Comparison of ENCODE assay signal across 1 cellular context in genomic region chr7:150787321-150788281, GRCh38.
TF ChIP-seq lines count a peak whose summit lies in the region.

No MANE protein-coding gene starts in this region.

TF ChIP-seq in K562, 482 proteins besides CTCF, POLR2A, EP300 and RAD21 (continued from another document and continues in another):
- TF ChIP-seq, protein P1, sequence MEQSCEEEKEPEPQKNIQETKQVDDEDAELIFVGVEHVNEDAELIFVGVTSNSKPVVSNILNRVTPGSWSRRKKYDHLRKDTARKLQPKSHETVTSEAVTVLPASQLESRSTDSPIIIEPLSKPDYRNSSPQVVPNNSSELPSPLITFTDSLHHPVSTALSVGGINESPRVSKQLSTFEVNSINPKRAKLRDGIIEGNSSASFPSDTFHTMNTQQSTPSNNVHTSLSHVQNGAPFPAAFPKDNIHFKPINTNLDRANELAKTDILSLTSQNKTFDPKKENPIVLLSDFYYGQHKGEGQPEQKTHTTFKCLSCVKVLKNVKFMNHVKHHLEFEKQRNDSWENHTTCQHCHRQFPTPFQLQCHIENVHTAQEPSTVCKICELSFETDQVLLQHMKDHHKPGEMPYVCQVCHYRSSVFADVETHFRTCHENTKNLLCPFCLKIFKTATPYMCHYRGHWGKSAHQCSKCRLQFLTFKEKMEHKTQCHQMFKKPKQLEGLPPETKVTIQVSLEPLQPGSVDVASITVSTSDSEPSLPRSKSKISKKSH (CRISPR knock-in tag; IDR thresholded peaks at IDR 0.05) = no peak
- TF ChIP-seq GATA2 (CRISPR knock-in tag; IDR thresholded peaks at IDR 0.05) (peak; percentile 81), PHB (CRISPR knock-in tag; IDR thresholded peaks at IDR 0.05) (no peak; the same call in 1 of the 2 replicates), ZBTB7A (IDR thresholded peaks at IDR 0.05; ENCODE audit: borderline replicate concordance, control insufficient read depth, low read depth, low read length) (no peak), SNRNP70 (optimal IDR thresholded peaks at IDR 0.05; ENCODE audit: low read depth, low read length) (no peak), FOXO4 (CRISPR knock-in tag; IDR thresholded peaks at IDR 0.05) (no peak), TAF15 (IDR thresholded peaks at IDR 0.05; ENCODE audit: low read depth, low read length) (no peak), HEY1 (CRISPR knock-in tag; IDR thresholded peaks at IDR 0.05; ENCODE audit: borderline replicate concordance) (no peak), CBX2 (IDR thresholded peaks at IDR 0.05; ENCODE audit: insufficient read depth, low read length, poor library complexity, severe bottlenecking) (no peak), PML (IDR thresholded peaks at IDR 0.05; ENCODE audit: low read length) (peak; percentile 49; the same call in 1 of the 2 replicates), ZNF174 (CRISPR knock-in tag; IDR thresholded peaks at IDR 0.05) (no peak), U2AF2 (optimal IDR thresholded peaks at IDR 0.05; ENCODE audit: low read depth, low read length) (no peak), ZNF354B (CRISPR knock-in tag; IDR thresholded peaks at IDR 0.05) (no peak), CEBPG (CRISPR knock-in tag; IDR thresholded peaks at IDR 0.05) (no peak), CEBPG (tag; conservative IDR thresholded peaks at IDR 0.05 in 1 of 2, IDR thresholded peaks at IDR 0.05 in 1 of 2) (no peak), ID3 (CRISPR knock-in tag; IDR thresholded peaks at IDR 0.05) (no peak), ID3 (tag; IDR thresholded peaks at IDR 0.05) (no peak), HOXB6 (CRISPR knock-in tag; IDR thresholded peaks at IDR 0.05; ENCODE audit: borderline replicate concordance) (no peak), NFE2 (IDR thresholded peaks at IDR 0.05; ENCODE audit: low read depth) (no peak), CAMTA2 (CRISPR knock-in tag; conservative IDR thresholded peaks at IDR 0.05) (no peak), OTX1 (CRISPR knock-in tag; IDR thresholded peaks at IDR 0.05) (peak; percentile 88), U2AF1 (optimal IDR thresholded peaks at IDR 0.05; ENCODE audit: low read depth, low read length) (no peak), ILF3 (IDR thresholded peaks at IDR 0.05; ENCODE audit: borderline replicate concordance) (no peak), RFX7 (CRISPR knock-in tag; IDR thresholded peaks at IDR 0.05) (no peak), CHD1 (IDR thresholded peaks at IDR 0.05; ENCODE audit: low read length) (no peak), ZBTB49 (CRISPR knock-in tag; IDR thresholded peaks at IDR 0.05; ENCODE audit: borderline replicate concordance) (no peak), HDAC8 (tag; IDR thresholded peaks at IDR 0.05) (no peak), FOS (IDR thresholded peaks at IDR 0.05; ENCODE audit: extremely low read depth, insufficient read length) (no peak), NONO (IDR thresholded peaks at IDR 0.05; ENCODE audit: low read depth in 2 of 2, low read length in 1 of 2) (no peak; a peak in 1 of 4 replicates)
- TF ChIP-seq, protein P2, sequence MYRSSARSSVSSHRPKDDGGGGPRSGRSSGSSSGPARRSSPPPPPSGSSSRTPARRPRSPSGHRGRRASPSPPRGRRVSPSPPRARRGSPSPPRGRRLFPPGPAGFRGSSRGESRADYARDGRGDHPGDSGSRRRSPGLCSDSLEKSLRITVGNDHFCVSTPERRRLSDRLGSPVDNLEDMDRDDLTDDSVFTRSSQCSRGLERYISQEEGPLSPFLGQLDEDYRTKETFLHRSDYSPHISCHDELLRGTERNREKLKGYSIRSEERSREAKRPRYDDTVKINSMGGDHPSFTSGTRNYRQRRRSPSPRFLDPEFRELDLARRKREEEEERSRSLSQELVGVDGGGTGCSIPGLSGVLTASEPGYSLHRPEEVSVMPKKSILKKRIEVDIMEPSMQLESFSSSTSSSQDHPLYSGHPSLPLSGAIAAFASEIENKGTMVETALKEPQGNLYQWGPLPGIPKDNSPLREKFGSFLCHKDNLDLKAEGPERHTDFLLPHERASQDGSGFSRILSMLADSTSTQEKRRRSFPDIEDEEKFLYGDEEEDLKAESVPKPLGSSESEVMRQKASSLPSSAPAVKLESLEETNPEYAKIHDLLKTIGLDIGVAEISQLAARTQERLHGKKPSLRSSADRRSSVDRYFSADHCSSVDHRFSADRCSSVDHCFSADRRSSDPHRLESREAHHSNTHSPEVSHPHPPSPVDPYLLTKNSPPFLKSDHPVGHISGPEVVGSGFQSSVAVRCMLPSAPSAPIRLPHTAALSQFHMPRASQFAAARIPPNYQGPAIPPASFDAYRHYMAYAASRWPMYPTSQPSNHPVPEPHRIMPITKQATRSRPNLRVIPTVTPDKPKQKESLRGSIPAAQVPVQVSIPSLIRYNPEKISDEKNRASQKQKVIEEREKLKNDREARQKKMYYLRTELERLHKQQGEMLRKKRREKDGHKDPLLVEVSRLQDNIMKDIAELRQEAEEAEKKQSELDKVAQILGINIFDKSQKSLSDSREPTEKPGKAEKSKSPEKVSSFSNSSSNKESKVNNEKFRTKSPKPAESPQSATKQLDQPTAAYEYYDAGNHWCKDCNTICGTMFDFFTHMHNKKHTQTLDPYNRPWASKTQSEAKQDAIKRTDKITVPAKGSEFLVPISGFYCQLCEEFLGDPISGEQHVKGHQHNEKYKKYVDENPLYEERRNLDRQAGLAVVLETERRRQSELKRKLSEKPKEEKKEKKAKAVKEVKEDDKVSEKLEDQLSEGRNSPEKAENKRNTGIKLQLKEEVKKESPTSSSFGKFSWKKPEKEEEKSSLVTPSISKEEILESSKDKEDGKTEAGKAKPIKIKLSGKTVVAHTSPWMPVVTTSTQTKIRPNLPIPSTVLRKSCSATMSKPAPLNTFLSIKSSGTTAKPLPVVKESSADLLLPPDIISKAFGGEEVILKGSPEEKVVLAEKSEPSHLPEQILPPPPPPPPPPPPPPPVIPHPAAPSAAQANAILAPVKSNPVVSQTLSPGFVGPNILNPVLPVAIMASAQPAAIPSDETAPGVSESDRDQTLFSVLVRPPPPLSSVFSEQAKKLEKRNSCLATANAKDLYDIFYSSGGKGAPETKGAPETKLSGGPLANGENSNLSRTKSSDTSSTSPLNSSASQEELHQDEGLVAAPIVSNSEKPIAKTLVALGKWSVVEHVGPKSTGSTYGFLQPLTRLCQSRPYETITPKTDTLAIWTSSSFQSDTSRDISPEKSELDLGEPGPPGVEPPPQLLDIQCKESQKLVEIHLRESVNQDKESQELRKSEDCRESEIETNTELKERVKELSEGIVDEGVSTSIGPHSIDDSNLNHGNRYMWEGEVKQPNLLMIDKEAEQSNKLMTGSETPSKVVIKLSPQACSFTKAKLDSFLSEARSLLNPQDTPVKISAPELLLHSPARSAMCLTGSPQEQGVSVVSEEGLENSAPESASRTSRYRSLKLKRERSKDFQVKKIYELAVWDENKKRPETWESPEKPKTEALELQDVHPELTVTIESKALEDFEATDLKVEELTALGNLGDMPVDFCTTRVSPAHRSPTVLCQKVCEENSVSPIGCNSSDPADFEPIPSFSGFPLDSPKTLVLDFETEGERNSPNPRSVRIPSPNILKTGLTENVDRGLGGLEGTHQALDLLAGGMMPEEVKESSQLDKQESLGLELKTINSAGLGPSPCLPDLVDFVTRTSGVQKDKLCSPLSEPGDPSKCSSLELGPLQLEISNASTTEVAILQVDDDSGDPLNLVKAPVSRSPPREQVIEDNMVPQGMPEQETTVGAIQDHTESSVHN (IDR thresholded peaks at IDR 0.05; ENCODE audit: borderline replicate concordance in 1 of 2, low read depth in 1 of 2) = no peak; a peak in 1 of 4 replicates
- TF ChIP-seq, protein P3, sequence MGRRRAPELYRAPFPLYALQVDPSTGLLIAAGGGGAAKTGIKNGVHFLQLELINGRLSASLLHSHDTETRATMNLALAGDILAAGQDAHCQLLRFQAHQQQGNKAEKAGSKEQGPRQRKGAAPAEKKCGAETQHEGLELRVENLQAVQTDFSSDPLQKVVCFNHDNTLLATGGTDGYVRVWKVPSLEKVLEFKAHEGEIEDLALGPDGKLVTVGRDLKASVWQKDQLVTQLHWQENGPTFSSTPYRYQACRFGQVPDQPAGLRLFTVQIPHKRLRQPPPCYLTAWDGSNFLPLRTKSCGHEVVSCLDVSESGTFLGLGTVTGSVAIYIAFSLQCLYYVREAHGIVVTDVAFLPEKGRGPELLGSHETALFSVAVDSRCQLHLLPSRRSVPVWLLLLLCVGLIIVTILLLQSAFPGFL (CRISPR knock-in tag; IDR thresholded peaks at IDR 0.05) = 0 out of 2 replicates have a peak, but pooled peaks have one; percentile 56
- TF ChIP-seq, protein P4, sequence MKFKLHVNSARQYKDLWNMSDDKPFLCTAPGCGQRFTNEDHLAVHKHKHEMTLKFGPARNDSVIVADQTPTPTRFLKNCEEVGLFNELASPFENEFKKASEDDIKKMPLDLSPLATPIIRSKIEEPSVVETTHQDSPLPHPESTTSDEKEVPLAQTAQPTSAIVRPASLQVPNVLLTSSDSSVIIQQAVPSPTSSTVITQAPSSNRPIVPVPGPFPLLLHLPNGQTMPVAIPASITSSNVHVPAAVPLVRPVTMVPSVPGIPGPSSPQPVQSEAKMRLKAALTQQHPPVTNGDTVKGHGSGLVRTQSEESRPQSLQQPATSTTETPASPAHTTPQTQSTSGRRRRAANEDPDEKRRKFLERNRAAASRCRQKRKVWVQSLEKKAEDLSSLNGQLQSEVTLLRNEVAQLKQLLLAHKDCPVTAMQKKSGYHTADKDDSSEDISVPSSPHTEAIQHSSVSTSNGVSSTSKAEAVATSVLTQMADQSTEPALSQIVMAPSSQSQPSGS (CRISPR knock-in tag; IDR thresholded peaks at IDR 0.05) = no peak
- TF ChIP-seq, protein P5, sequence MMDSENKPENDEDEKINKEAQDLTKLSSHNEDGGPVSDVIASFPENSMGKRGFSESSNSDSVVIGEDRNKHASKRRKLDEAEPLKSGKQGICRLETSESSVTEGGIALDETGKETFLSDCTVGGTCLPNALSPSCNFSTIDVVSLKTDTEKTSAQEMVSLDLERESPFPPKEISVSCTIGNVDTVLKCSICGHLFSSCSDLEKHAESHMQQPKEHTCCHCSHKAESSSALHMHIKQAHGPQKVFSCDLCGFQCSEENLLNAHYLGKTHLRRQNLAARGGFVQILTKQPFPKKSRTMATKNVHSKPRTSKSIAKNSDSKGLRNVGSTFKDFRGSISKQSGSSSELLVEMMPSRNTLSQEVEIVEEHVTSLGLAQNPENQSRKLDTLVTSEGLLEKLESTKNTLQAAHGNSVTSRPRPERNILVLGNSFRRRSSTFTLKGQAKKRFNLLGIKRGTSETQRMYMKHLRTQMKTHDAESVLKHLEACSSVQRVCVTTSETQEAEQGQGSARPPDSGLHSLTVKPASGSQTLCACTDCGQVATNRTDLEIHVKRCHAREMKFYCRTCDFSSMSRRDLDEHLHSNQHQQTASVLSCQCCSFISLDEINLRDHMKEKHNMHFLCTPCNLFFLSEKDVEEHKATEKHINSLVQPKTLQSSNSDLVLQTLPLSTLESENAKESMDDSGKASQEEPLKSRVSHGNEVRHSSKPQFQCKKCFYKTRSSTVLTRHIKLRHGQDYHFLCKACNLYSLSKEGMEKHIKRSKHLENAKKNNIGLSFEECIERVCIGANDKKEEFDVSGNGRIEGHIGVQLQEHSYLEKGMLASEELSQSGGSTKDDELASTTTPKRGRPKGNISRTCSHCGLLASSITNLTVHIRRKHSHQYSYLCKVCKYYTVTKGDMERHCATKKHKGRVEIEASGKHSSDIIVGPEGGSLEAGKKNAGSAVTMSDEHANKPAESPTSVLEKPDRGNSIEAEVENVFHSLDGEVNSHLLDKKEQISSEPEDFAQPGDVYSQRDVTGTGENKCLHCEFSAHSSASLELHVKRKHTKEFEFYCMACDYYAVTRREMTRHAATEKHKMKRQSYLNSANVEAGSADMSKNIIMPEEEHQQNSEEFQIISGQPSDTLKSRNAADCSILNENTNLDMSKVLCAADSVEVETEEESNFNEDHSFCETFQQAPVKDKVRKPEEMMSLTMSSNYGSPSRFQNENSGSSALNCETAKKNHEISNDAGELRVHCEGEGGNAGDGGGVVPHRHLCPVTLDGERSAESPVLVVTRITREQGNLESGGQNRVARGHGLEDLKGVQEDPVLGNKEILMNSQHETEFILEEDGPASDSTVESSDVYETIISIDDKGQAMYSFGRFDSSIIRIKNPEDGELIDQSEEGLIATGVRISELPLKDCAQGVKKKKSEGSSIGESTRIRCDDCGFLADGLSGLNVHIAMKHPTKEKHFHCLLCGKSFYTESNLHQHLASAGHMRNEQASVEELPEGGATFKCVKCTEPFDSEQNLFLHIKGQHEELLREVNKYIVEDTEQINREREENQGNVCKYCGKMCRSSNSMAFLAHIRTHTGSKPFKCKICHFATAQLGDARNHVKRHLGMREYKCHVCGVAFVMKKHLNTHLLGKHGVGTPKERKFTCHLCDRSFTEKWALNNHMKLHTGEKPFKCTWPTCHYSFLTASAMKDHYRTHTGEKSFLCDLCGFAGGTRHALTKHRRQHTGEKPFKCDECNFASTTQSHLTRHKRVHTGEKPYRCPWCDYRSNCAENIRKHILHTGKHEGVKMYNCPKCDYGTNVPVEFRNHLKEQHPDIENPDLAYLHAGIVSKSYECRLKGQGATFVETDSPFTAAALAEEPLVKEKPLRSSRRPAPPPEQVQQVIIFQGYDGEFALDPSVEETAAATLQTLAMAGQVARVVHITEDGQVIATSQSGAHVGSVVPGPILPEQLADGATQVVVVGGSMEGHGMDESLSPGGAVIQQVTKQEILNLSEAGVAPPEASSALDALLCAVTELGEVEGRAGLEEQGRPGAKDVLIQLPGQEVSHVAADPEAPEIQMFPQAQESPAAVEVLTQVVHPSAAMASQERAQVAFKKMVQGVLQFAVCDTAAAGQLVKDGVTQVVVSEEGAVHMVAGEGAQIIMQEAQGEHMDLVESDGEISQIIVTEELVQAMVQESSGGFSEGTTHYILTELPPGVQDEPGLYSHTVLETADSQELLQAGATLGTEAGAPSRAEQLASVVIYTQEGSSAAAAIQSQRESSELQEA (IDR thresholded peaks at IDR 0.05; ENCODE audit: low read depth) = no peak
